9 cellular contexts compared by ENCODE assay signal in genomic region chr14:104665663-104666522, GRCh38. TPM values are rescaled to one million over a fixed set of nuclear protein-coding genes. Genes with fewer than 3 reads are reported as not detected.
DNase-seq lines count a peak whose midpoint lies in the region; ATAC-seq, FAIRE-seq and TF ChIP-seq lines count a peak whose summit lies in the region.
"Had no signal": no experiment of that assay in that cellular context is flagged by ENCODE, and none has a peak within 500 bp of the region (broad histone marks: within the 10 kb centered on the region; RNA-seq: fewer than 3 reads in every experiment).

No MANE protein-coding gene starts in this region.

- 53% methylated on average over 27 of the region's 27 CpGs for WGBS in GM12878 (ENCODE audit: insufficient coverage, insufficient replicate concordance, low lambda C conversion rate, missing lambda C conversion rate)

- TF ChIP-seq EP300 in GM12878 (IDR thresholded peaks at IDR 0.05; ENCODE audit: borderline replicate concordance in 1 of 2, control insufficient read depth in 1 of 2, low read depth in 2 of 2, low read length in 2 of 2) = no peak

- ATAC-seq in GM12878 = peak; percentile 71
- ATAC-seq in stimulated activated naive CD8-positive, alpha-beta T cell treated with anti-CD3 and anti-CD28 coated beads, Interleukin-15, amount 100 ng/mL, for 72 hours = peak; percentile 95

- no peaks in the 10 kb centered on the region for H3K9me2 ChIP-seq in PC-9 (ENCODE audit: insufficient read depth)

- intact Hi-C loops in PC-9 (cut with micrococcal nuclease; ENCODE audit: unreplicated experiment) (loop anchor here (1.0 to 5.0 kb wide), 3 partner anchors 14 to 686 kb away; no protein-coding TSS in a partner anchor), GM12878 (cut with micrococcal nuclease; ENCODE audit: unreplicated experiment) (no loop called here)

- H3K4me1 Mint-ChIP-seq in stimulated activated naive CD8-positive, alpha-beta T cell treated with anti-CD3 and anti-CD28 coated beads, Interleukin-15, amount 100 ng/mL, for 72 hours = peaks cover 20% of the 10 kb centered on the region

- H3K36me3 ChIP-seq in GM06990 (ENCODE audit: control insufficient read depth, insufficient read depth, low read length) (no peaks in the 10 kb centered on the region), PC-9 (ENCODE audit: low read depth) (no peaks in the 10 kb centered on the region), GM12878 (ENCODE audit: control insufficient read depth in 2 of 2, insufficient read depth in 2 of 2, low read length in 1 of 2) (no peaks in the 10 kb centered on the region)

- no peaks in the 10 kb centered on the region for H3K9me3 Mint-ChIP-seq in stimulated activated naive CD8-positive, alpha-beta T cell treated with anti-CD3 and anti-CD28 coated beads, Interleukin-15, amount 100 ng/mL, for 72 hours

- in situ Hi-C loops in GM12878 (cut with MboI) = no loop called here

- FAIRE-seq in GM12878 (lab: Jason Lieb, UNC) = no peak

- TF ChIP-seq RAD21 in GM12878 (IDR thresholded peaks at IDR 0.05; ENCODE audit: insufficient read depth, low read depth, low read length) = no peak

- no peaks in the 10 kb centered on the region for H4K20me1 ChIP-seq in PC-9 (ENCODE audit: insufficient read depth)
- H4K20me1 ChIP-seq in GM12878 (ENCODE audit: control insufficient read depth, insufficient read depth) = no peaks in the 10 kb centered on the region

- peak; percentile 38 for TF ChIP-seq CTCF in GM06990 (IDR thresholded peaks at IDR 0.05; ENCODE audit: insufficient read depth, low read length, poor library complexity, severe bottlenecking)
- peak; percentile 51; the same call in 1 of the 2 replicates for TF ChIP-seq CTCF in PC-9 (conservative IDR thresholded peaks at IDR 0.05)
- TF ChIP-seq CTCF in GM12878 (IDR thresholded peaks at IDR 0.05 in 2 of 3, conservative IDR thresholded peaks at IDR 0.05 in 1 of 3; ENCODE audit: control insufficient read depth in 2 of 3, extremely low read depth in 1 of 3, insufficient read depth in 1 of 3, low read depth in 3 of 3, low read length in 3 of 3) = peak in 2 of 3 experiments; percentile 25 to 37; a peak in 2 of 6 replicates

- SMC1A ChIA-PET in GM12878 (lab: Charles Lee; ENCODE audit: uncharacterized antibody, unreplicated experiment) = interaction anchor here (1.7 to 2.8 kb wide), 2 partner anchors 12 to 15 kb away, joined by 6 to 12 read pairs; no protein-coding TSS in a partner anchor

- H3K79me2 ChIP-seq in PC-9 (ENCODE audit: low read depth) (no peaks in the 10 kb centered on the region), GM12878 (ENCODE audit: control insufficient read depth, insufficient read depth, low read length) (no peaks in the 10 kb centered on the region; the same call in 1 of the 2 replicates)

- no peak overlapping the region for H3K4me3 ChIP-seq in GM06990 (replicated peaks; ENCODE audit: low read depth, low read length)
- H3K4me3 ChIP-seq in PC-9 = no peak overlapping the region
- no peak overlapping the region for H3K4me3 ChIP-seq in GM12878
- H3K4me3 ChIP-seq: SK-N-MC had no signal

- RAD21 ChIA-PET in GM12878 (lab: Charles Lee; ENCODE audit: unreplicated experiment) = interaction anchor here (0.8 to 1.3 kb wide), 2 partner anchors 15 to 87 kb away, joined by 3 to 6 read pairs; partner anchors contain the start of gene SIVA1

- H2AFZ ChIP-seq in PC-9 = peak overlapping the region; percentile 22; the same call in 1 of the 2 replicates
- H2AFZ ChIP-seq in GM12878 (ENCODE audit: control insufficient read depth, low read depth, low read length) = peak overlapping the region; percentile 91

- CTCF ChIA-PET in PC-9 (lab: Charles Lee) = interaction anchor here (0.6 to 1.7 kb wide), 2 partner anchors 15 to 161 kb away, joined by 5 to 11 read pairs; no protein-coding TSS in a partner anchor
- CTCF ChIA-PET in GM12878 (lab: Yijun Ruan, JAX) = interaction anchor here (0.7 to 2.0 kb wide), 8 partner anchors 12 to 55 kb away, joined by 3 to 17 read pairs (median 4); no protein-coding TSS in a partner anchor

- DNase-seq in GM06990 (ENCODE audit: extremely low read depth, insufficient read length) = peak; percentile 54
- DNase-seq in PC-9 = peak; percentile 50 to 77
- DNase-seq in GM12878 (ENCODE audit: low read depth, low spot score) = no peak
- DNase-seq in left kidney (ENCODE audit: low read depth, low spot score) = peak; percentile 86
- peak in 1 of 2 donors; percentile 59 for DNase-seq in stimulated activated naive CD8-positive, alpha-beta T cell treated with anti-CD3 and anti-CD28 coated beads, Interleukin-15, amount 100 ng/mL, for 72 hours
- no peak for DNase-seq in ureter (ENCODE audit: low spot score)
- no peak for DNase-seq in GM19240 (ENCODE audit: insufficient read length, low spot score)
- DNase-seq in Kasumi-1 (lab: John Stamatoyannopoulos, UW) = no peak

- H3K4me3 Mint-ChIP-seq in stimulated activated naive CD8-positive, alpha-beta T cell treated with anti-CD3 and anti-CD28 coated beads, Interleukin-15, amount 100 ng/mL, for 72 hours = no peak overlapping the region

- H3K27ac ChIP-seq in PC-9 (no peak overlapping the region), GM12878 (ENCODE audit: control insufficient read depth, insufficient read depth) (peak overlapping the region; percentile 48; the same call in 1 of the 2 replicates)
- H3K27ac ChIP-seq: SK-N-MC had no signal

- H3K9me3 ChIP-seq in PC-9 (ENCODE audit: insufficient read depth, low read depth) (no peaks in the 10 kb centered on the region), GM12878 (replicated peaks; ENCODE audit: control insufficient read depth, insufficient read depth, low read length) (no peaks in the 10 kb centered on the region; the same call in none of the 3 replicates)

- peaks cover 3% of the 10 kb centered on the region; the same call in 1 of the 2 replicates for H3F3A ChIP-seq in PC-9 (ENCODE audit: insufficient read depth, low read depth)

- H3K27me3 Mint-ChIP-seq in stimulated activated naive CD8-positive, alpha-beta T cell treated with anti-CD3 and anti-CD28 coated beads, Interleukin-15, amount 100 ng/mL, for 72 hours = no peaks in the 10 kb centered on the region

- BruUV-seq in PC-9 (replicated peaks; lab: Mats Ljungman, UMichigan) = no TSS peak
- no TSS peak for BruUV-seq in GM12878 (replicated peaks; lab: Mats Ljungman, UMichigan)

- H3K9ac ChIP-seq in GM12878 (ENCODE audit: control insufficient read depth, insufficient read depth, low read length) = peak overlapping the region; percentile 60

- H3K4me2 ChIP-seq in PC-9 = peak overlapping the region; percentile 49
- H3K4me2 ChIP-seq in GM12878 (ENCODE audit: control insufficient read depth, insufficient read depth) = peak overlapping the region; percentile 48; the same call in 1 of the 2 replicates

- no peak for TF ChIP-seq POLR2A in GM12878 (IDR thresholded peaks at IDR 0.05; ENCODE audit: low read depth, low read length)

- H3K4me1 ChIP-seq in PC-9 (replicated peaks; ENCODE audit: insufficient read depth) (peaks cover 14% of the 10 kb centered on the region), GM12878 (ENCODE audit: control insufficient read depth, insufficient read depth, low read length) (peaks cover 16% of the 10 kb centered on the region)

- H3K27ac Mint-ChIP-seq in stimulated activated naive CD8-positive, alpha-beta T cell treated with anti-CD3 and anti-CD28 coated beads, Interleukin-15, amount 100 ng/mL, for 72 hours = no peak overlapping the region

- H3K27me3 ChIP-seq in GM06990 (replicated peaks; ENCODE audit: control insufficient read depth, insufficient read depth, low read length) = no peaks in the 10 kb centered on the region
- H3K27me3 ChIP-seq in PC-9 (ENCODE audit: insufficient read depth, low read depth) = 0 out of 2 replicates have a peak, but pooled peaks cover 5% of the 10 kb centered on the region
- no peaks in the 10 kb centered on the region for H3K27me3 ChIP-seq in GM12878 (replicated peaks in 1 of 2; ENCODE audit: control insufficient read depth in 2 of 2, insufficient read depth in 2 of 2, low read length in 1 of 2)

- POLR2A ChIA-PET in PC-9 (lab: Charles Lee; ENCODE audit: unreplicated experiment) (interaction anchor here (0.6 to 1.4 kb wide), 7 partner anchors 12 to 135 kb away, joined by 3 to 25 read pairs (median 7); partner anchors contain the start of gene ZBTB42), GM12878 (lab: Charles Lee) (interaction anchor here (0.7 to 1.7 kb wide), 2 partner anchors 11 to 12 kb away, joined by 3 to 6 read pairs; no protein-coding TSS in a partner anchor)

RNA-seq across cellular contexts. Expression of gene INF2, which starts 23.5 kb away (rescaled TPM):
- 107 and 113 TPM in 2 replicates for total RNA-seq in PC-9 (2021)
- 37.0 and 50.2 TPM in 2 replicates for total RNA-seq in GM12878 (2013; cell fraction: nucleolus; rRNA removed)
- total RNA-seq in GM12878 (2014; rRNA removed) = 16.3 and 21.1 TPM in 2 replicates
- 5.7 and 5.8 TPM in 2 replicates for total RNA-seq in GM12878 (2014; rRNA removed; fragmentation: Illumina TruSeq; extraction: Trizol)
- total RNA-seq in GM12878 (2021) = 42.7 and 43.2 TPM in 2 replicates
- 3.7 TPM for polyA plus RNA-seq in GM12878 (2011; ENCODE audit: low read depth)
- 3.8 and 7.6 TPM in 2 replicates for polyA plus RNA-seq in GM12878 (2011; rRNA removed)
- 10.7 and 17.5 TPM in 2 replicates for polyA plus RNA-seq in GM12878 (2011; cell fraction: cytosol; rRNA removed)
- polyA plus RNA-seq in GM12878 (2011; cell fraction: nucleus; rRNA removed) = 60.3 and 71.2 TPM in 2 replicates
- polyA plus RNA-seq in GM12878 (2012) = 14.3 and 21.6 TPM in 2 replicates
- 2.7 and 5.3 TPM in 2 replicates for polyA plus RNA-seq in GM12878 (2014; fragmentation: Illumina TruSeq; extraction: Trizol)
- 1 to 10 TPM in 1 of 2 experiments, under 1 TPM in 1; 0.72 to 2.1 TPM for polyA plus RNA-seq in GM12878 (2014; fragmentation: Nextera tagmentation; extraction: Ambion mirVana)
- polyA plus RNA-seq in GM12878 (2014; rRNA removed) = 28.2 and 33.9 TPM in 2 replicates
- polyA plus RNA-seq in GM12878 (2016; fragmentation: Nextera tagmentation; extraction: Ambion mirVana) = 1 to 10 TPM; 8.9 to 9.1 TPM
- 6.9 and 11.0 TPM in 2 replicates for polyA minus RNA-seq in GM12878 (2011; rRNA and poly(A)+ RNA removed)
- 4.5 and 10.3 TPM in 2 replicates for polyA minus RNA-seq in GM12878 (2011; cell fraction: cytosol; rRNA and poly(A)+ RNA removed)
- 9.9 and 14.4 TPM in 2 replicates for polyA minus RNA-seq in GM12878 (2011; cell fraction: nucleus; rRNA and poly(A)+ RNA removed)
- 81.6 TPM for total RNA-seq in ureter

RNA-seq across cellular contexts. Expression of gene ADSS1, which starts 58.1 kb away (rescaled TPM):
- total RNA-seq in PC-9 (2021) = 5.8 and 11.5 TPM in 2 replicates
- 0.96 TPM in 1 of 2 replicates, not detected in the other for total RNA-seq in GM12878 (2013; cell fraction: nucleolus; rRNA removed)
- not detected in 2 replicates for total RNA-seq in GM12878 (2014; rRNA removed)
- total RNA-seq in GM12878 (2014; rRNA removed; fragmentation: Illumina TruSeq; extraction: Trizol) = not detected in 2 replicates
- 0.28 TPM in 1 of 2 replicates, not detected in the other for total RNA-seq in GM12878 (2021)
- polyA plus RNA-seq in GM12878 (2011; ENCODE audit: low read depth) = not detected
- 0.19 and 0.39 TPM in 2 replicates for polyA plus RNA-seq in GM12878 (2011; rRNA removed)
- polyA plus RNA-seq in GM12878 (2011; cell fraction: cytosol; rRNA removed) = 0.08 and 0.21 TPM in 2 replicates
- polyA plus RNA-seq in GM12878 (2011; cell fraction: nucleus; rRNA removed) = 0.87 and 1.3 TPM in 2 replicates
- polyA plus RNA-seq in GM12878 (2012) = 0.22 and 0.65 TPM in 2 replicates
- 0.12 TPM in 1 of 2 replicates, not detected in the other for polyA plus RNA-seq in GM12878 (2014; fragmentation: Illumina TruSeq; extraction: Trizol)
- polyA plus RNA-seq in GM12878 (2014; fragmentation: Nextera tagmentation; extraction: Ambion mirVana) = under 1 TPM in 1 of 2 experiments, not detected in 1; 0.11 TPM
- polyA plus RNA-seq in GM12878 (2014; rRNA removed) = 0.45 TPM in 1 of 2 replicates, not detected in the other
- not detected for polyA plus RNA-seq in GM12878 (2016; fragmentation: Nextera tagmentation; extraction: Ambion mirVana)
- polyA minus RNA-seq in GM12878 (2011; rRNA and poly(A)+ RNA removed) = 0.10 TPM in 1 of 2 replicates, not detected in the other
- polyA minus RNA-seq in GM12878 (2011; cell fraction: cytosol; rRNA and poly(A)+ RNA removed) = not detected in 2 replicates
- 0.38 TPM in 1 of 2 replicates, not detected in the other for polyA minus RNA-seq in GM12878 (2011; cell fraction: nucleus; rRNA and poly(A)+ RNA removed)
- total RNA-seq in ureter = 11.0 TPM

Comparison
In these comparisons a context has a peak if more than half of its experiments do, and no peak if none do; other contexts are left out.
1. DNase-seq: peak in GM06990 (single experiment), PC-9 (2 of 2) and left kidney (single experiment); none in GM12878 (single experiment), ureter (single experiment), GM19240 (single experiment) and Kasumi-1 (0 of 2).
2. Peak in every context shown above with its lines, with median percentiles within 50 percentile points of each other: CTCF ChIP-seq.